8 cellular contexts compared by ENCODE assay signal in genomic region chr14:105315941-105316562, GRCh38. TPM values are rescaled to one million over a fixed set of nuclear protein-coding genes. Genes with fewer than 3 reads are reported as not detected.
DNase-seq lines count a peak whose midpoint lies in the region; ATAC-seq, FAIRE-seq and TF ChIP-seq lines count a peak whose summit lies in the region.

No MANE protein-coding gene starts in this region.

- FAIRE-seq in K562 (lab: Jason Lieb, UNC) = no peak

- no peak for TF ChIP-seq RAD21 in K562 (CRISPR knock-in tag; conservative IDR thresholded peaks at IDR 0.05 in 1 of 2, IDR thresholded peaks at IDR 0.05 in 1 of 2)

- H3K4me2 ChIP-seq in K562 (ENCODE audit: insufficient read depth, low read length) = peak overlapping the region; percentile 73; the same call in 1 of the 2 replicates

- peak; percentile 20 for DNase-seq in AG08396 (ENCODE audit: low spot score)
- DNase-seq in K562 (ENCODE audit: extremely low read depth in 1 of 4, low spot score in 3 of 4) = no peak
- peak in 2 of 3 donors; percentile 37 to 54 for DNase-seq in mucosa of descending colon
- no peak for DNase-seq in Ammon's horn (ENCODE audit: low spot score)
- no peak for DNase-seq in NCI-H748 (lab: John Stamatoyannopoulos, UW; ENCODE audit: unreplicated experiment)

- CTCF ChIA-PET in K562 (lab: Yijun Ruan, JAX; ENCODE audit: low intra/inter-chr PET ratio) = no interaction called here

- H3K27ac ChIP-seq in HUES6 (ENCODE audit: low read depth, low read length) = no peak overlapping the region
- no peak overlapping the region for H3K27ac ChIP-seq in K562 (ENCODE audit: extremely low read depth, low read depth, low read length)

- H3K27me3 ChIP-seq in HUES6 (ENCODE audit: control insufficient read depth, insufficient read depth, low read length) = peaks cover 13% of the 10 kb centered on the region; the same call in 1 of the 2 replicates
- H3K27me3 ChIP-seq in K562 (ENCODE audit: control insufficient read depth in 2 of 2, insufficient read depth in 2 of 2, low read length in 2 of 2) = no peaks in the 10 kb centered on the region

- intact Hi-C loops in K562 (cut with micrococcal nuclease) = no loop called here
- intact Hi-C loops in mucosa of descending colon (cut with DNase I, micrococcal nuclease) = no loop called here

- TSS peak; percentile 38 for BruUV-seq in K562 (replicated peaks; lab: Mats Ljungman, UMichigan)

- ATAC-seq in K562 = no peak
- no peak for ATAC-seq in mucosa of descending colon
- ATAC-seq in activated CD4-positive, CD25-positive, alpha-beta regulatory T cell treated with anti-CD3 and anti-CD28 coated beads, Interleukin-2, amount 50 U/mL, for 24 hours = no peak
- no peak for ATAC-seq in HG03457 (IDR thresholded peaks at IDR 0.05; ENCODE audit: unreplicated experiment)

- 68% methylated on average over 11 of the region's 14 CpGs for WGBS in K562 (ENCODE audit: insufficient coverage, low coverage, missing lambda C conversion rate)

- no peaks in the 10 kb centered on the region for H3K9me1 ChIP-seq in K562 (ENCODE audit: control insufficient read depth, insufficient read depth, low read length)

- H3K4me1 ChIP-seq in HUES6 (ENCODE audit: control insufficient read depth, insufficient read depth, low read length) (peaks cover 27% of the 10 kb centered on the region), K562 (replicated peaks in 1 of 2; ENCODE audit: control insufficient read depth in 2 of 2, insufficient read depth in 2 of 2, low read length in 2 of 2) (peaks cover 6 to 43% of the 10 kb centered on the region in 2 experiments; a peak in 4 of 5 replicates), mucosa of descending colon (ENCODE audit: low read depth) (peaks cover 14% of the 10 kb centered on the region)

- peaks cover 25% of the 10 kb centered on the region for H3K79me2 ChIP-seq in K562 (ENCODE audit: control insufficient read depth, insufficient read depth, low read length)

- TF ChIP-seq POLR2A in K562 (conservative IDR thresholded peaks at IDR 0.05) = no peak

- POLR2A ChIA-PET in K562 (lab: Yijun Ruan, JAX) = interaction anchor here (0.7 kb wide), 1 partner anchor 443 kb away, joined by 4 read pairs; no protein-coding TSS in a partner anchor

- H4K20me1 ChIP-seq in K562 (replicated peaks; ENCODE audit: control insufficient read depth, insufficient read depth, low read length) = no peaks in the 10 kb centered on the region

- no peak for TF ChIP-seq EP300 in K562 (IDR thresholded peaks at IDR 0.05; ENCODE audit: low read length)

- H2AFZ ChIP-seq in K562 (ENCODE audit: low read depth, low read length) = no peak overlapping the region

- no peak overlapping the region for H3K9ac ChIP-seq in HUES6 (ENCODE audit: low read length)
- peak overlapping the region in 1 of 2 experiments; percentile 91; a peak in 2 of 4 replicates for H3K9ac ChIP-seq in K562 (ENCODE audit: insufficient read depth in 1 of 2, low read depth in 2 of 2, low read length in 2 of 2)

- peak overlapping the region; percentile 95 for H3K4me3 ChIP-seq in HUES6 (ENCODE audit: low read depth, low read length)
- H3K4me3 ChIP-seq in K562 = no peak overlapping the region
- H3K4me3 ChIP-seq in mucosa of descending colon = no peak overlapping the region

- H3K36me3 ChIP-seq in HUES6 (ENCODE audit: control insufficient read depth, insufficient read depth, low read length) (no peaks in the 10 kb centered on the region), K562 (ENCODE audit: control insufficient read depth, insufficient read depth, low read length) (no peaks in the 10 kb centered on the region), mucosa of descending colon (ENCODE audit: low read depth) (no peaks in the 10 kb centered on the region)

- TF ChIP-seq CTCF in K562 (IDR thresholded peaks at IDR 0.05 in 2 of 3, conservative IDR thresholded peaks at IDR 0.05 in 1 of 3; ENCODE audit: insufficient read depth in 2 of 3, low read depth in 1 of 3, low read length in 3 of 3) (no peak), mucosa of descending colon (IDR thresholded peaks at IDR 0.05) (no peak)

- H3K9me3 ChIP-seq in HUES6 (ENCODE audit: control insufficient read depth, insufficient read depth, low read depth, low read length) (0 out of 2 replicates have a peak, but pooled peaks cover 2% of the 10 kb centered on the region), K562 (replicated peaks; ENCODE audit: control insufficient read depth, insufficient read depth, low read depth, low read length) (no peaks in the 10 kb centered on the region), mucosa of descending colon (no peaks in the 10 kb centered on the region)

- in situ Hi-C loops in K562 (cut with MboI) = no loop called here

TF ChIP-seq in K562, 482 proteins besides CTCF, POLR2A, EP300 and RAD21 (continues in another document):
- TF ChIP-seq WHSC1 (IDR thresholded peaks at IDR 0.05; ENCODE audit: low read length) (no peak), REST (CRISPR knock-in tag; IDR thresholded peaks at IDR 0.05; ENCODE audit: low read depth) (no peak), GABPA (tag; conservative IDR thresholded peaks at IDR 0.05; ENCODE audit: low read depth) (no peak), ZNF316 (IDR thresholded peaks at IDR 0.05) (0 out of 2 replicates have a peak, but pooled peaks have one; percentile 4)

RNA-seq across cellular contexts. Expression of gene PACS2, which starts 1.5 kb away (rescaled TPM):
- total RNA-seq in K562 (2011; cell fraction: chromatin; rRNA removed; ENCODE audit: low replicate concordance) = 28.1 and 70.2 TPM in 2 replicates
- 30.5 and 32.4 TPM in 2 replicates for total RNA-seq in K562 (2011; cell fraction: nucleolus; rRNA removed)
- total RNA-seq in K562 (2011; cell fraction: nucleoplasm; rRNA removed) = 22.4 and 23.7 TPM in 2 replicates
- total RNA-seq in K562 (2014; rRNA removed) (13.2 and 21.3 TPM in 2 replicates), K562 (2014; rRNA removed; fragmentation: Illumina TruSeq; extraction: Trizol) (4.4 and 5.9 TPM in 2 replicates), K562 (2015; rRNA removed; fragmentation: Illumina TruSeq; extraction: Trizol) (10.4 and 11.6 TPM in 2 replicates), K562 (2021) (20.8 and 21.0 TPM in 2 replicates), mucosa of descending colon (10 to 100 TPM; 71.7 to 84.3 (median 78.9) TPM)
- polyA plus RNA-seq in K562 (2011; rRNA removed) (8.8 and 9.9 TPM in 2 replicates), K562 (2014; fragmentation: Illumina TruSeq; extraction: Trizol) (4.3 and 9.0 TPM in 2 replicates), K562 (2014; fragmentation: Nextera tagmentation; extraction: Ambion mirVana) (under 1 TPM; 0.11 to 0.34 TPM), K562 (2014; rRNA removed) (14.6 and 16.6 TPM in 2 replicates)
- 6.8 and 14.3 TPM in 2 replicates for polyA plus RNA-seq in K562 (2011; cell fraction: cytosol; rRNA removed)
- polyA plus RNA-seq in K562 (2011; cell fraction: nucleus; rRNA removed) = 27.9 and 60.4 TPM in 2 replicates
- polyA plus RNA-seq in K562 (2012) = 16.4 and 29.4 TPM in 2 replicates
- 2.8 and 6.3 TPM in 2 replicates for polyA minus RNA-seq in K562 (2011; rRNA and poly(A)+ RNA removed)
- 10.2 and 13.9 TPM in 2 replicates for polyA minus RNA-seq in K562 (2011; cell fraction: cytosol; rRNA and poly(A)+ RNA removed)
- 8.9 and 15.8 TPM in 2 replicates for polyA minus RNA-seq in K562 (2011; cell fraction: nucleus; rRNA and poly(A)+ RNA removed)

RNA-seq across cellular contexts. Expression of gene BRF1, which starts 15.3 kb away (rescaled TPM):
- total RNA-seq in K562 (2011; cell fraction: chromatin; rRNA removed; ENCODE audit: low replicate concordance) = 71.0 and 136 TPM in 2 replicates
- 63.5 and 70.5 TPM in 2 replicates for total RNA-seq in K562 (2011; cell fraction: nucleolus; rRNA removed)
- total RNA-seq in K562 (2011; cell fraction: nucleoplasm; rRNA removed) = 45.0 and 51.4 TPM in 2 replicates
- 24.6 and 24.9 TPM in 2 replicates for total RNA-seq in K562 (2014; rRNA removed)
- 6.9 and 9.3 TPM in 2 replicates for total RNA-seq in K562 (2014; rRNA removed; fragmentation: Illumina TruSeq; extraction: Trizol)
- total RNA-seq in K562 (2015; rRNA removed; fragmentation: Illumina TruSeq; extraction: Trizol) = 12.5 and 12.7 TPM in 2 replicates
- 22.5 and 22.6 TPM in 2 replicates for total RNA-seq in K562 (2021)
- polyA plus RNA-seq in K562 (2011; rRNA removed) = 3.6 and 5.6 TPM in 2 replicates
- polyA plus RNA-seq in K562 (2011; cell fraction: cytosol; rRNA removed) = 3.3 and 6.4 TPM in 2 replicates
- 25.8 and 37.9 TPM in 2 replicates for polyA plus RNA-seq in K562 (2011; cell fraction: nucleus; rRNA removed)
- 14.4 and 14.8 TPM in 2 replicates for polyA plus RNA-seq in K562 (2012)
- polyA plus RNA-seq in K562 (2014; fragmentation: Illumina TruSeq; extraction: Trizol) = 8.2 and 10.5 TPM in 2 replicates
- polyA plus RNA-seq in K562 (2014; fragmentation: Nextera tagmentation; extraction: Ambion mirVana) = under 1 TPM; 0.14 to 0.17 TPM
- polyA plus RNA-seq in K562 (2014; rRNA removed) = 12.8 and 14.6 TPM in 2 replicates
- 5.2 and 6.5 TPM in 2 replicates for polyA minus RNA-seq in K562 (2011; rRNA and poly(A)+ RNA removed)
- polyA minus RNA-seq in K562 (2011; cell fraction: cytosol; rRNA and poly(A)+ RNA removed) = 6.4 and 8.4 TPM in 2 replicates
- 20.3 and 25.3 TPM in 2 replicates for polyA minus RNA-seq in K562 (2011; cell fraction: nucleus; rRNA and poly(A)+ RNA removed)
- total RNA-seq in mucosa of descending colon = 10 to 100 TPM; 27.4 to 40.1 (median 34.2) TPM

Comparison
In these comparisons a context has a peak if more than half of its experiments do, and no peak if none do; other contexts are left out.
1. DNase-seq: peak in AG08396 (single experiment) and mucosa of descending colon (2 of 3); none in K562 (0 of 4), Ammon's horn (single experiment) and NCI-H748 (single experiment).